Comparison of ENCODE assay signal across 3 cellular contexts in the genomic region with DNA sequence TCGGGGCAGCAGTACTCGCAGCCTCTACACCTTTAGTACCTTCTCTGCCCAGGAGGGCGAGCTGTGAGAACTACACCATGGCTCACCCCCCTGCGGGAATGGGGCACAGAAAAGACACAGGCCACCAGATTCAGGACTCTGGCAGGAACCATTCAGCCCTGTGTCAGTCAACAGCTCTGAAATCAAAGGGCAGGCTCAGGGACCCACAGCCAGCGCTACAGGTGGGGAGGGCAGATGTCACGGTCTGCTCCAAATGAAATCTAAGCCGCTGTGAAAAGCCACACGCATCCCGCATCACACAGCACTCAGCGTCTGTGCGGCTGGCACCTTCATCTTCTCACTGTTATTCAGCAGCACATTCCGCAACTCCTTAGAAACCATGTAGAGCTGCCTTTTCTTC.
TF ChIP-seq lines count a peak whose summit lies in the region.

No MANE protein-coding gene starts in this region.

TF ChIP-seq in GM23338, 12 proteins besides CTCF, POLR2A, EP300 and RAD21:
- no peak for TF ChIP-seq ZNF331 (CRISPR knock-in tag; IDR thresholded peaks at IDR 0.05; ENCODE audit: low read depth)

TF ChIP-seq in GM12878, 131 proteins besides CTCF, POLR2A, EP300 and RAD21:
- TF ChIP-seq, protein P1, sequence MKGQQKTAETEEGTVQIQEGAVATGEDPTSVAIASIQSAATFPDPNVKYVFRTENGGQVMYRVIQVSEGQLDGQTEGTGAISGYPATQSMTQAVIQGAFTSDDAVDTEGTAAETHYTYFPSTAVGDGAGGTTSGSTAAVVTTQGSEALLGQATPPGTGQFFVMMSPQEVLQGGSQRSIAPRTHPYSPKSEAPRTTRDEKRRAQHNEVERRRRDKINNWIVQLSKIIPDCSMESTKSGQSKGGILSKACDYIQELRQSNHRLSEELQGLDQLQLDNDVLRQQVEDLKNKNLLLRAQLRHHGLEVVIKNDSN (IDR thresholded peaks at IDR 0.05; ENCODE audit: borderline replicate concordance, extremely low read length, insufficient read depth, low read depth, low read length): no peak
- no peak for TF ChIP-seq TCF7 (IDR thresholded peaks at IDR 0.05; ENCODE audit: borderline replicate concordance)
- no peak for TF ChIP-seq RELA (IDR thresholded peaks at IDR 0.05; ENCODE audit: borderline replicate concordance, partially characterized antibody)
- TF ChIP-seq CBX3 (IDR thresholded peaks at IDR 0.05; ENCODE audit: borderline replicate concordance, low read depth): no peak
- no peak for TF ChIP-seq BRCA1 (IDR thresholded peaks at IDR 0.05; ENCODE audit: low read depth, low read length)
- no peak for TF ChIP-seq HDAC6 (IDR thresholded peaks at IDR 0.05; ENCODE audit: unreplicated experiment)
- TF ChIP-seq IKZF2 (IDR thresholded peaks at IDR 0.05): no peak

TF ChIP-seq in liver, 16 proteins besides CTCF, POLR2A, EP300 and RAD21:
- TF ChIP-seq RXRA (IDR thresholded peaks at IDR 0.05) (no peak), YY1 (IDR thresholded peaks at IDR 0.05) (no peak), SP1 (IDR thresholded peaks at IDR 0.05) (no peak), GABPA (IDR thresholded peaks at IDR 0.05 in 1 of 2, conservative IDR thresholded peaks at IDR 0.05 in 1 of 2) (no peak), FOXA1 (IDR thresholded peaks at IDR 0.05) (no peak), HNF4G (IDR thresholded peaks at IDR 0.05) (no peak), JUND (IDR thresholded peaks at IDR 0.05) (no peak)
